15 cellular contexts compared by ENCODE assay signal in genomic region chr1:197618065-197618464, GRCh38.
DNase-seq lines count a peak whose midpoint lies in the region; ATAC-seq and TF ChIP-seq lines count a peak whose summit lies in the region.
"Had no signal": no experiment of that assay in that cellular context is flagged by ENCODE, and none has a peak within 500 bp of the region (broad histone marks: within the 10 kb centered on the region; RNA-seq: fewer than 3 reads in every experiment).

No MANE protein-coding gene starts in this region.

- DNase-seq in NCI-H2081 (lab: John Stamatoyannopoulos, UW) (peak; percentile 21 to 63), NCI-H2081 treated with DMSO at 0.1 percent for 48 hours (lab: John Stamatoyannopoulos, UW) (no peak), NCI-H510A treated with DMSO at 0.1 percent for 48 hours (lab: John Stamatoyannopoulos, UW) (peak; percentile 57), dermis blood vessel endothelial cell (peak; percentile 15), retina (peak; percentile 36), GM10248 (ENCODE audit: extremely low spot score) (no peak), head of caudate nucleus (no peak)
- DNase-seq: 8988T; activated B cell treated with CpG ODN at 0.5 μM for 24 hours; activated CD8-positive, alpha-beta memory T cell treated with anti-CD3 and anti-CD28 coated beads, Interleukin-2, amount 50 U/mL, for 48 hours; mesendoderm; SW 1271 had no signal

- POLR2A ChIA-PET in GM10248 (lab: Yijun Ruan, JAX) = no interaction called here

- CTCF ChIA-PET in GM10248 (lab: Yijun Ruan, JAX) = interaction anchor here (0.9 to 2.4 kb wide), 7 partner anchors 13 to 300 kb away, joined by 3 to 13 read pairs (median 4); no protein-coding TSS in a partner anchor

- intact Hi-C loops in head of caudate nucleus (cut with DNase I) = no loop called here

- no peak for TF ChIP-seq CTCF in GM10248 (IDR thresholded peaks at IDR 0.05; ENCODE audit: control extremely low read depth, extremely low read depth, low read depth, missing control alignments)

- no peak for ATAC-seq in HG02884 (IDR thresholded peaks at IDR 0.05; ENCODE audit: unreplicated experiment)
- ATAC-seq: activated naive CD4-positive, alpha-beta T cell treated with anti-CD3 and anti-CD28 coated beads, Interleukin-2, amount 50 U/mL, for 72 hours; esophagus mucosa had no signal

Comparison
In these comparisons a context has a peak if more than half of its experiments do, and no peak if none do; other contexts are left out.
1. DNase-seq: peak in NCI-H2081 (2 of 2), NCI-H510A treated with DMSO at 0.1 percent for 48 hours (single experiment), dermis blood vessel endothelial cell (single experiment) and retina (single experiment); none in NCI-H2081 treated with DMSO at 0.1 percent for 48 hours (single experiment), GM10248 (single experiment) and head of caudate nucleus (0 of 42).